Comparison of ENCODE assay signal across 10 cellular contexts in genomic region chr19:38318595-38319142, GRCh38. TPM values are rescaled to one million over a fixed set of nuclear protein-coding genes. Genes with fewer than 3 reads are reported as not detected.
DNase-seq lines count a peak whose midpoint lies in the region; ATAC-seq, FAIRE-seq and TF ChIP-seq lines count a peak whose summit lies in the region.
"Had no signal": no experiment of that assay in that cellular context is flagged by ENCODE, and none has a peak within 500 bp of the region (broad histone marks: within the 10 kb centered on the region; RNA-seq: fewer than 3 reads in every experiment).

No MANE protein-coding gene starts in this region.

- TF ChIP-seq EP300 in HepG2 (IDR thresholded peaks at IDR 0.05; ENCODE audit: low read depth in 2 of 2, low read length in 2 of 2), result no peak
- no peak for TF ChIP-seq EP300 in HepG2 (CRISPR knock-in tag; IDR thresholded peaks at IDR 0.05; ENCODE audit: borderline replicate concordance)

- no peaks in the 10 kb centered on the region for H3K27me3 Mint-ChIP-seq in central memory CD8-positive, alpha-beta T cell

- H3K36me3 Mint-ChIP-seq in central memory CD8-positive, alpha-beta T cell (ENCODE audit: insufficient read depth), result peaks cover 13% of the 10 kb centered on the region

- H3K36me3 ChIP-seq in liver (ENCODE audit: control insufficient read depth in 4 of 4, insufficient read depth in 3 of 4, low read depth in 1 of 4, low read length in 3 of 4) (no peaks in the 10 kb centered on the region), HepG2 (replicated peaks in 1 of 2; ENCODE audit: control insufficient read depth in 1 of 2, insufficient read depth in 2 of 2, low read length in 2 of 2) (no peaks in the 10 kb centered on the region), mucosa of rectum (ENCODE audit: control insufficient read depth in 2 of 2, insufficient read depth in 2 of 2, low read length in 2 of 2) (peaks cover 0 to 2% of the 10 kb centered on the region in 2 donors), GM23248 (ENCODE audit: low read depth) (no peaks in the 10 kb centered on the region)

- no peak for FAIRE-seq in HepG2 (lab: Jason Lieb, UNC)

- no peaks in the 10 kb centered on the region for H3K9me2 ChIP-seq in GM23248 (ENCODE audit: insufficient read depth)

- H3K9me3 ChIP-seq in liver (ENCODE audit: control insufficient read depth in 4 of 4, low read length in 3 of 4), result no peaks in the 10 kb centered on the region
- H3K9me3 ChIP-seq in HepG2 (ENCODE audit: low read length), result no peaks in the 10 kb centered on the region
- no peaks in the 10 kb centered on the region for H3K9me3 ChIP-seq in mucosa of rectum (ENCODE audit: control insufficient read depth in 2 of 2, low read length in 2 of 2)
- H3K9me3 ChIP-seq in GM23248 (ENCODE audit: low read depth), result no peaks in the 10 kb centered on the region
- H3K9me3 ChIP-seq: body of pancreas had no signal

- H3K79me2 ChIP-seq in HepG2 (ENCODE audit: insufficient read depth, low read length) (peaks cover 4% of the 10 kb centered on the region), GM23248 (ENCODE audit: insufficient read depth) (peaks cover 61% of the 10 kb centered on the region)

- TF ChIP-seq CTCF in liver (IDR thresholded peaks at IDR 0.05; ENCODE audit: low read depth, low read length, missing input control), result no peak
- no peak for TF ChIP-seq CTCF in HepG2 (CRISPR knock-in tag; IDR thresholded peaks at IDR 0.05)

- WGBS in liver, result 69% methylated on average over 7 of the region's 7 CpGs
- 73% methylated on average over 7 of the region's 7 CpGs for WGBS in HepG2 (ENCODE audit: low lambda C conversion rate)
- 84 to 86% methylated on average over 7 of the region's 7 CpGs for WGBS in GM23248 (ENCODE audit: low coverage in 1 of 2, low lambda C conversion rate in 2 of 2, missing lambda C conversion rate in 2 of 2), 2 experiments

- intact Hi-C loops in HepG2 (cut with micrococcal nuclease; ENCODE audit: unreplicated experiment), result no loop called here

- in situ Hi-C loops in HepG2 (cut with HindIII; ENCODE audit: extremely low pct_ligation_motif_present, low pct_unique_long_range_greater_than_20kb) (no loop called here), GM23248 (cut with MboI) (no loop called here)

- peak overlapping the region; percentile 73 for H3K27ac Mint-ChIP-seq in central memory CD8-positive, alpha-beta T cell (ENCODE audit: low read depth)

- no peak overlapping the region for H3K4me2 ChIP-seq in HepG2 (ENCODE audit: low read depth, low read length)
- no peak overlapping the region for H3K4me2 ChIP-seq in GM23248 (ENCODE audit: unreplicated experiment)

- no peaks in the 10 kb centered on the region for H3K9me3 Mint-ChIP-seq in central memory CD8-positive, alpha-beta T cell

- no peaks in the 10 kb centered on the region for H3K27me3 ChIP-seq in liver (ENCODE audit: control insufficient read depth in 4 of 4, insufficient read depth in 4 of 4, low read length in 3 of 4)
- H3K27me3 ChIP-seq in HepG2 (ENCODE audit: control insufficient read depth in 1 of 2, insufficient read depth in 2 of 2, low read length in 2 of 2), result peaks cover 8 to 49% of the 10 kb centered on the region in 2 experiments; a peak in 4 of 5 replicates
- no peaks in the 10 kb centered on the region for H3K27me3 ChIP-seq in mucosa of rectum (ENCODE audit: control insufficient read depth in 2 of 2, insufficient read depth in 2 of 2, low read length in 2 of 2)
- H3K27me3 ChIP-seq in GM23248 (replicated peaks; ENCODE audit: insufficient read depth), result no peaks in the 10 kb centered on the region
- H3K27me3 ChIP-seq: body of pancreas had no signal

- H3K4me1 Mint-ChIP-seq in central memory CD8-positive, alpha-beta T cell, result peaks cover 57% of the 10 kb centered on the region

- H2AFZ ChIP-seq in HepG2 (ENCODE audit: low read length), result no peak overlapping the region
- no peak overlapping the region for H2AFZ ChIP-seq in GM23248

- H3K4me3 ChIP-seq in liver (ENCODE audit: low read depth in 1 of 3, low read length in 3 of 3) (no peak overlapping the region), HepG2 (replicated peaks in 1 of 3; ENCODE audit: insufficient read depth in 1 of 3, low read depth in 2 of 3, low read length in 3 of 3) (no peak overlapping the region), mucosa of rectum (ENCODE audit: low read length in 2 of 2) (peak overlapping the region; percentile 67 to 74), GM23248 (no peak overlapping the region)

- POLR2A ChIA-PET in HepG2 (lab: Yijun Ruan, JAX), result no interaction called here

- no peaks in the 10 kb centered on the region for H4K20me1 ChIP-seq in HepG2 (ENCODE audit: insufficient read depth, low read length)
- peaks cover 4% of the 10 kb centered on the region; the same call in 1 of the 2 replicates for H4K20me1 ChIP-seq in GM23248 (ENCODE audit: insufficient read depth)

- H3K9ac ChIP-seq in liver (ENCODE audit: low read depth in 1 of 2, low read length in 2 of 2), result peak overlapping the region in 1 of 2 donors; percentile 14
- no peak overlapping the region for H3K9ac ChIP-seq in HepG2 (ENCODE audit: insufficient read depth, low read depth, low read length)
- H3K9ac ChIP-seq in mucosa of rectum (ENCODE audit: low read depth in 1 of 2, low read length in 2 of 2), result no peak overlapping the region
- no peak overlapping the region for H3K9ac ChIP-seq in GM23248

- no peak for DNase-seq in HepG2 (ENCODE audit: low spot score)
- DNase-seq in central memory CD8-positive, alpha-beta T cell (ENCODE audit: low spot score in 2 of 2), result no peak
- no peak for DNase-seq in germinal center (ENCODE audit: low spot score)
- no peak for DNase-seq in GM23248

- H3F3A ChIP-seq in GM23248 (ENCODE audit: insufficient read depth), result peaks cover 8% of the 10 kb centered on the region; the same call in 1 of the 2 replicates

- peaks cover 0 to 19% (median 12%) of the 10 kb centered on the region in 4 donors for H3K4me1 ChIP-seq in liver (ENCODE audit: control insufficient read depth in 4 of 4, insufficient read depth in 4 of 4, low read length in 3 of 4)
- peaks cover 27% of the 10 kb centered on the region for H3K4me1 ChIP-seq in HepG2 (ENCODE audit: insufficient read depth, low read length)
- peaks cover 18 to 27% of the 10 kb centered on the region in 2 donors for H3K4me1 ChIP-seq in mucosa of rectum (ENCODE audit: control insufficient read depth in 2 of 2, insufficient read depth in 2 of 2, low read length in 2 of 2)
- H3K4me1 ChIP-seq in GM23248 (ENCODE audit: insufficient read depth), result peaks cover 16% of the 10 kb centered on the region

- TF ChIP-seq RAD21 in liver (IDR thresholded peaks at IDR 0.05) (no peak), HepG2 (CRISPR knock-in tag; IDR thresholded peaks at IDR 0.05) (no peak)

- H3K27ac ChIP-seq in liver (ENCODE audit: low read depth in 1 of 2, low read length in 2 of 2) (peak overlapping the region; percentile 72 to 82), HepG2 (ENCODE audit: extremely low read length, insufficient read depth, low read length) (no peak overlapping the region), mucosa of rectum (ENCODE audit: low read depth in 2 of 2, low read length in 2 of 2) (peak overlapping the region in 1 of 2 donors; percentile 80), GM23248 (no peak overlapping the region)

- CTCF ChIA-PET in HepG2 (lab: Yijun Ruan, JAX; ENCODE audit: low intra/inter-chr PET ratio, low total read pairs), result no interaction called here

- no TSS peak for BruUV-seq in HepG2 (replicated peaks; lab: Mats Ljungman, UMichigan)

- ATAC-seq in HepG2 (no peak), HG02970 (IDR thresholded peaks at IDR 0.05; ENCODE audit: low FRiP score, unreplicated experiment) (no peak), GM18858 (IDR thresholded peaks at IDR 0.05; ENCODE audit: unreplicated experiment) (no peak)
- no peak for ATAC-seq in central memory CD8-positive, alpha-beta T cell (replicated peaks; ENCODE audit: extremely low read depth, poor library complexity, severe bottlenecking)
- ATAC-seq: body of pancreas had no signal

- no peak for TF ChIP-seq POLR2A in HepG2 (IDR thresholded peaks at IDR 0.05; ENCODE audit: insufficient read depth in 1 of 2, low read depth in 2 of 2, low read length in 2 of 2)

- peak overlapping the region; percentile 83 for H3K4me3 Mint-ChIP-seq in central memory CD8-positive, alpha-beta T cell

RNA-seq across cellular contexts. Expression of gene KCNK6, which starts 1.0 kb away (rescaled TPM):
- total RNA-seq in liver, result 1 to 10 TPM; 3.0 to 4.6 TPM
- 1 to 10 TPM; 1.2 to 2.5 TPM for polyA plus RNA-seq in liver
- total RNA-seq in HepG2 (2016; rRNA removed; fragmentation: Illumina TruSeq; extraction: Trizol), result not detected in 2 replicates
- 0.10 TPM in 1 of 2 replicates, not detected in the other for total RNA-seq in HepG2 (2016; cell fraction: cytosol; rRNA removed; fragmentation: Illumina TruSeq; extraction: Trizol; ENCODE audit: low read depth)
- total RNA-seq in HepG2 (2016; cell fraction: insoluble cytoplasmic fraction; rRNA removed; fragmentation: Illumina TruSeq; extraction: Trizol), result 0.02 TPM in 1 of 2 replicates, not detected in the other
- total RNA-seq in HepG2 (2016; cell fraction: membrane; rRNA removed; fragmentation: Illumina TruSeq; extraction: Trizol), result not detected in 2 replicates
- 0.09 TPM in 1 of 2 replicates, not detected in the other for total RNA-seq in HepG2 (2016; cell fraction: nucleus; rRNA removed; fragmentation: Illumina TruSeq; extraction: Trizol)
- 0.03 TPM in 2 replicates for polyA plus RNA-seq in HepG2 (2011; rRNA removed)
- polyA plus RNA-seq in HepG2 (2011; cell fraction: cytosol; rRNA removed), result 0.01 and 0.04 TPM in 2 replicates
- 0.02 TPM in 1 of 2 replicates, not detected in the other for polyA plus RNA-seq in HepG2 (2011; cell fraction: nucleus; rRNA removed)
- 0.04 TPM in 2 replicates for polyA plus RNA-seq in HepG2 (2012)
- 0.01 TPM in 1 of 2 replicates, not detected in the other for polyA plus RNA-seq in HepG2 (2016; cell fraction: cytosol; fragmentation: Illumina TruSeq; extraction: Trizol; ENCODE audit: low read depth)
- not detected in 2 replicates for polyA plus RNA-seq in HepG2 (2016; cell fraction: insoluble cytoplasmic fraction; fragmentation: Illumina TruSeq; extraction: Trizol; ENCODE audit: low read depth)
- polyA plus RNA-seq in HepG2 (2016; cell fraction: membrane; fragmentation: Illumina TruSeq; extraction: Trizol; ENCODE audit: low read depth), result not detected in 2 replicates
- 0.12 TPM in 1 of 2 replicates, not detected in the other for polyA plus RNA-seq in HepG2 (2016; cell fraction: nucleus; fragmentation: Illumina TruSeq; extraction: Trizol; ENCODE audit: insufficient read depth, low read depth)
- polyA minus RNA-seq in HepG2 (2011; rRNA and poly(A)+ RNA removed; ENCODE audit: low replicate concordance), result 0.07 and 0.12 TPM in 2 replicates
- not detected in 2 replicates for polyA minus RNA-seq in HepG2 (2011; cell fraction: cytosol; rRNA and poly(A)+ RNA removed)
- polyA minus RNA-seq in HepG2 (2011; cell fraction: nucleus; rRNA and poly(A)+ RNA removed), result not detected in 2 replicates
- total RNA-seq in GM23248 (2014; rRNA removed; shearing (Covaris generic)), result 12.1 and 13.7 TPM in 2 replicates
- polyA plus RNA-seq in GM23248 (2016; fragmentation: Nextera tagmentation; extraction: Ambion mirVana), result 15.5 and 16.8 TPM in 2 replicates

RNA-seq across cellular contexts. Expression of gene YIF1B, which starts 2.9 kb away (rescaled TPM):
- total RNA-seq in liver (10 to 100 TPM; 34.1 to 42.8 TPM), HepG2 (2016; rRNA removed; fragmentation: Illumina TruSeq; extraction: Trizol) (22.1 and 41.4 TPM in 2 replicates)
- polyA plus RNA-seq in liver (10 to 100 TPM; 43.0 to 74.1 TPM), HepG2 (2011; rRNA removed) (85.2 and 95.6 TPM in 2 replicates), GM23248 (2016; fragmentation: Nextera tagmentation; extraction: Ambion mirVana) (191 and 199 TPM in 2 replicates)
- 12.1 and 13.3 TPM in 2 replicates for total RNA-seq in HepG2 (2016; cell fraction: cytosol; rRNA removed; fragmentation: Illumina TruSeq; extraction: Trizol; ENCODE audit: low read depth)
- total RNA-seq in HepG2 (2016; cell fraction: insoluble cytoplasmic fraction; rRNA removed; fragmentation: Illumina TruSeq; extraction: Trizol), result 22.4 and 41.9 TPM in 2 replicates
- total RNA-seq in HepG2 (2016; cell fraction: membrane; rRNA removed; fragmentation: Illumina TruSeq; extraction: Trizol), result 14.7 and 18.6 TPM in 2 replicates
- total RNA-seq in HepG2 (2016; cell fraction: nucleus; rRNA removed; fragmentation: Illumina TruSeq; extraction: Trizol), result 27.0 and 34.8 TPM in 2 replicates
- 78.6 and 141 TPM in 2 replicates for polyA plus RNA-seq in HepG2 (2011; cell fraction: cytosol; rRNA removed)
- polyA plus RNA-seq in HepG2 (2011; cell fraction: nucleus; rRNA removed), result 73.7 and 97.1 TPM in 2 replicates
- polyA plus RNA-seq in HepG2 (2012), result 33.8 and 38.8 TPM in 2 replicates
- polyA plus RNA-seq in HepG2 (2016; cell fraction: cytosol; fragmentation: Illumina TruSeq; extraction: Trizol; ENCODE audit: low read depth), result 19.2 and 22.6 TPM in 2 replicates
- 24.5 and 27.8 TPM in 2 replicates for polyA plus RNA-seq in HepG2 (2016; cell fraction: insoluble cytoplasmic fraction; fragmentation: Illumina TruSeq; extraction: Trizol; ENCODE audit: low read depth)
- 17.9 and 18.5 TPM in 2 replicates for polyA plus RNA-seq in HepG2 (2016; cell fraction: membrane; fragmentation: Illumina TruSeq; extraction: Trizol; ENCODE audit: low read depth)
- 58.4 and 61.4 TPM in 2 replicates for polyA plus RNA-seq in HepG2 (2016; cell fraction: nucleus; fragmentation: Illumina TruSeq; extraction: Trizol; ENCODE audit: insufficient read depth, low read depth)
- 67.3 and 95.2 TPM in 2 replicates for polyA minus RNA-seq in HepG2 (2011; rRNA and poly(A)+ RNA removed; ENCODE audit: low replicate concordance)
- polyA minus RNA-seq in HepG2 (2011; cell fraction: cytosol; rRNA and poly(A)+ RNA removed), result 29.1 and 32.2 TPM in 2 replicates
- 7.9 and 10.6 TPM in 2 replicates for polyA minus RNA-seq in HepG2 (2011; cell fraction: nucleus; rRNA and poly(A)+ RNA removed)
- total RNA-seq in GM23248 (2014; rRNA removed; shearing (Covaris generic)), result 143 and 162 TPM in 2 replicates

RNA-seq across cellular contexts. Expression of gene C19orf33, which starts 14.6 kb away (rescaled TPM):
- total RNA-seq in liver (1 to 10 TPM in 1 of 2 donors, not detected in 1; 1.6 TPM), HepG2 (2016; rRNA removed; fragmentation: Illumina TruSeq; extraction: Trizol) (2.8 and 3.3 TPM in 2 replicates)
- polyA plus RNA-seq in liver (under 1 TPM in 1 of 2 donors, not detected in 1; 0.36 TPM), HepG2 (2011; rRNA removed) (2.5 and 3.2 TPM in 2 replicates), GM23248 (2016; fragmentation: Nextera tagmentation; extraction: Ambion mirVana) (not detected in 2 replicates)
- 6.4 and 6.6 TPM in 2 replicates for total RNA-seq in HepG2 (2016; cell fraction: cytosol; rRNA removed; fragmentation: Illumina TruSeq; extraction: Trizol; ENCODE audit: low read depth)
- 2.5 and 4.8 TPM in 2 replicates for total RNA-seq in HepG2 (2016; cell fraction: insoluble cytoplasmic fraction; rRNA removed; fragmentation: Illumina TruSeq; extraction: Trizol)
- total RNA-seq in HepG2 (2016; cell fraction: membrane; rRNA removed; fragmentation: Illumina TruSeq; extraction: Trizol), result 4.6 and 6.3 TPM in 2 replicates
- total RNA-seq in HepG2 (2016; cell fraction: nucleus; rRNA removed; fragmentation: Illumina TruSeq; extraction: Trizol), result 3.4 and 3.9 TPM in 2 replicates
- polyA plus RNA-seq in HepG2 (2011; cell fraction: cytosol; rRNA removed), result 4.3 and 4.5 TPM in 2 replicates
- 1.1 and 1.5 TPM in 2 replicates for polyA plus RNA-seq in HepG2 (2011; cell fraction: nucleus; rRNA removed)
- polyA plus RNA-seq in HepG2 (2012), result 1.5 and 3.1 TPM in 2 replicates
- 7.0 and 8.9 TPM in 2 replicates for polyA plus RNA-seq in HepG2 (2016; cell fraction: cytosol; fragmentation: Illumina TruSeq; extraction: Trizol; ENCODE audit: low read depth)
- polyA plus RNA-seq in HepG2 (2016; cell fraction: insoluble cytoplasmic fraction; fragmentation: Illumina TruSeq; extraction: Trizol; ENCODE audit: low read depth), result 3.1 and 5.6 TPM in 2 replicates
- polyA plus RNA-seq in HepG2 (2016; cell fraction: membrane; fragmentation: Illumina TruSeq; extraction: Trizol; ENCODE audit: low read depth), result 4.1 and 4.8 TPM in 2 replicates
- polyA plus RNA-seq in HepG2 (2016; cell fraction: nucleus; fragmentation: Illumina TruSeq; extraction: Trizol; ENCODE audit: insufficient read depth, low read depth), result 2.8 TPM in 1 of 2 replicates, not detected in the other
- polyA minus RNA-seq in HepG2 (2011; rRNA and poly(A)+ RNA removed; ENCODE audit: low replicate concordance), result 14.8 TPM in 1 of 2 replicates, not detected in the other
- polyA minus RNA-seq in HepG2 (2011; cell fraction: cytosol; rRNA and poly(A)+ RNA removed), result not detected in 2 replicates
- 1.2 TPM in 1 of 2 replicates, not detected in the other for polyA minus RNA-seq in HepG2 (2011; cell fraction: nucleus; rRNA and poly(A)+ RNA removed)
- not detected in 2 replicates for total RNA-seq in GM23248 (2014; rRNA removed; shearing (Covaris generic))
- total RNA-seq: skeletal muscle tissue had no signal

RNA-seq across cellular contexts. Expression of gene CATSPERG, which starts 17.0 kb away (rescaled TPM):
- total RNA-seq in liver, result 1 to 10 TPM; 1.8 to 3.3 TPM
- 1 to 10 TPM; 1.2 to 1.6 TPM for polyA plus RNA-seq in liver
- 0.21 and 1.0 TPM in 2 replicates for total RNA-seq in HepG2 (2016; rRNA removed; fragmentation: Illumina TruSeq; extraction: Trizol)
- 0.10 and 0.26 TPM in 2 replicates for total RNA-seq in HepG2 (2016; cell fraction: cytosol; rRNA removed; fragmentation: Illumina TruSeq; extraction: Trizol; ENCODE audit: low read depth)
- 0.43 TPM in 1 of 2 replicates, not detected in the other for total RNA-seq in HepG2 (2016; cell fraction: insoluble cytoplasmic fraction; rRNA removed; fragmentation: Illumina TruSeq; extraction: Trizol)
- 0.19 TPM in 1 of 2 replicates, not detected in the other for total RNA-seq in HepG2 (2016; cell fraction: membrane; rRNA removed; fragmentation: Illumina TruSeq; extraction: Trizol)
- 1.3 and 1.9 TPM in 2 replicates for total RNA-seq in HepG2 (2016; cell fraction: nucleus; rRNA removed; fragmentation: Illumina TruSeq; extraction: Trizol)
- polyA plus RNA-seq in HepG2 (2011; rRNA removed), result 0.55 and 0.86 TPM in 2 replicates
- 0.19 and 0.21 TPM in 2 replicates for polyA plus RNA-seq in HepG2 (2011; cell fraction: cytosol; rRNA removed)
- polyA plus RNA-seq in HepG2 (2011; cell fraction: nucleus; rRNA removed), result 3.8 and 4.6 TPM in 2 replicates
- 0.71 and 0.78 TPM in 2 replicates for polyA plus RNA-seq in HepG2 (2012)
- polyA plus RNA-seq in HepG2 (2016; cell fraction: cytosol; fragmentation: Illumina TruSeq; extraction: Trizol; ENCODE audit: low read depth), result 0.11 TPM in 1 of 2 replicates, not detected in the other
- not detected in 2 replicates for polyA plus RNA-seq in HepG2 (2016; cell fraction: insoluble cytoplasmic fraction; fragmentation: Illumina TruSeq; extraction: Trizol; ENCODE audit: low read depth)
- 0.05 and 0.06 TPM in 2 replicates for polyA plus RNA-seq in HepG2 (2016; cell fraction: membrane; fragmentation: Illumina TruSeq; extraction: Trizol; ENCODE audit: low read depth)
- polyA plus RNA-seq in HepG2 (2016; cell fraction: nucleus; fragmentation: Illumina TruSeq; extraction: Trizol; ENCODE audit: insufficient read depth, low read depth), result 0.44 and 0.88 TPM in 2 replicates
- polyA minus RNA-seq in HepG2 (2011; rRNA and poly(A)+ RNA removed; ENCODE audit: low replicate concordance), result 2.0 and 2.1 TPM in 2 replicates
- 0.18 and 0.30 TPM in 2 replicates for polyA minus RNA-seq in HepG2 (2011; cell fraction: cytosol; rRNA and poly(A)+ RNA removed)
- 3.1 and 3.3 TPM in 2 replicates for polyA minus RNA-seq in HepG2 (2011; cell fraction: nucleus; rRNA and poly(A)+ RNA removed)
- total RNA-seq in GM23248 (2014; rRNA removed; shearing (Covaris generic)), result 0.63 TPM in 1 of 2 replicates, not detected in the other
- polyA plus RNA-seq in GM23248 (2016; fragmentation: Nextera tagmentation; extraction: Ambion mirVana), result 0.53 and 1.1 TPM in 2 replicates

RNA-seq across cellular contexts. Expression of gene SPINT2, which starts 54.3 kb away (rescaled TPM):
- total RNA-seq in liver (10 to 100 TPM in 1 of 2 donors, 1 to 10 TPM in 1; 7.0 to 43.0 TPM), HepG2 (2016; rRNA removed; fragmentation: Illumina TruSeq; extraction: Trizol) (0.24 and 0.31 TPM in 2 replicates)
- polyA plus RNA-seq in liver (10 to 100 TPM in 1 of 2 donors, 1 to 10 TPM in 1; 7.1 to 14.2 TPM), HepG2 (2011; rRNA removed) (0.77 and 0.97 TPM in 2 replicates), GM23248 (2016; fragmentation: Nextera tagmentation; extraction: Ambion mirVana) (9.3 and 9.8 TPM in 2 replicates)
- total RNA-seq in HepG2 (2016; cell fraction: cytosol; rRNA removed; fragmentation: Illumina TruSeq; extraction: Trizol; ENCODE audit: low read depth), result 0.18 and 0.40 TPM in 2 replicates
- 0.30 and 0.37 TPM in 2 replicates for total RNA-seq in HepG2 (2016; cell fraction: insoluble cytoplasmic fraction; rRNA removed; fragmentation: Illumina TruSeq; extraction: Trizol)
- total RNA-seq in HepG2 (2016; cell fraction: membrane; rRNA removed; fragmentation: Illumina TruSeq; extraction: Trizol), result 0.22 TPM in 1 of 2 replicates, not detected in the other
- total RNA-seq in HepG2 (2016; cell fraction: nucleus; rRNA removed; fragmentation: Illumina TruSeq; extraction: Trizol), result 0.44 TPM in 1 of 2 replicates, not detected in the other
- 0.38 and 0.83 TPM in 2 replicates for polyA plus RNA-seq in HepG2 (2011; cell fraction: cytosol; rRNA removed)
- polyA plus RNA-seq in HepG2 (2011; cell fraction: nucleus; rRNA removed), result 0.21 and 0.35 TPM in 2 replicates
- 0.31 and 0.39 TPM in 2 replicates for polyA plus RNA-seq in HepG2 (2012)
- polyA plus RNA-seq in HepG2 (2016; cell fraction: cytosol; fragmentation: Illumina TruSeq; extraction: Trizol; ENCODE audit: low read depth), result not detected in 2 replicates
- polyA plus RNA-seq in HepG2 (2016; cell fraction: insoluble cytoplasmic fraction; fragmentation: Illumina TruSeq; extraction: Trizol; ENCODE audit: low read depth), result 0.26 and 0.46 TPM in 2 replicates
- polyA plus RNA-seq in HepG2 (2016; cell fraction: membrane; fragmentation: Illumina TruSeq; extraction: Trizol; ENCODE audit: low read depth), result 0.13 TPM in 1 of 2 replicates, not detected in the other
- 0.60 and 1.7 TPM in 2 replicates for polyA plus RNA-seq in HepG2 (2016; cell fraction: nucleus; fragmentation: Illumina TruSeq; extraction: Trizol; ENCODE audit: insufficient read depth, low read depth)
- 0.56 and 17.3 TPM in 2 replicates for polyA minus RNA-seq in HepG2 (2011; rRNA and poly(A)+ RNA removed; ENCODE audit: low replicate concordance)
- not detected in 2 replicates for polyA minus RNA-seq in HepG2 (2011; cell fraction: cytosol; rRNA and poly(A)+ RNA removed)
- polyA minus RNA-seq in HepG2 (2011; cell fraction: nucleus; rRNA and poly(A)+ RNA removed), result 0.26 TPM in 1 of 2 replicates, not detected in the other
- total RNA-seq in GM23248 (2014; rRNA removed; shearing (Covaris generic)), result 3.2 and 9.5 TPM in 2 replicates

Comparison
In these comparisons a context has a peak if more than half of its experiments do, and no peak if none do; other contexts are left out.
1. H3K27ac ChIP-seq: peak in liver (2 of 2); none in HepG2 (single experiment) and GM23248 (single experiment).
2. H3K4me3 ChIP-seq: peak in mucosa of rectum (2 of 2); none in liver (0 of 3), HepG2 (0 of 3) and GM23248 (single experiment).